Comparison of ENCODE assay signal across 36 cellular contexts in genomic region chr16:80563066-80563465, GRCh38. TPM values are rescaled to one million over a fixed set of nuclear protein-coding genes. Genes with fewer than 3 reads are reported as not detected.
"Had no signal": no experiment of that assay in that cellular context is flagged by ENCODE, and none has a peak within 500 bp of the region (broad histone marks: within the 10 kb centered on the region; RNA-seq: fewer than 3 reads in every experiment).

No MANE protein-coding gene starts in this region.

- H3K4me1 Mint-ChIP-seq: activated B cell treated with CpG ODN at 0.5 μM for 24 hours had no signal

- H3K4me3 Mint-ChIP-seq: activated B cell treated with CpG ODN at 0.5 μM for 24 hours; activated CD4-positive, alpha-beta memory T cell treated with anti-CD3 and anti-CD28 coated beads for 36 hours; activated CD4-positive, alpha-beta T cell treated with anti-CD3 and anti-CD28 coated beads, Interleukin-2, amount 10 ng/mL, durations not matched to agents 24 days and 14 days; activated CD8-positive, alpha-beta T cell treated with anti-CD3 and anti-CD28 coated beads for 36 hours; activated naive CD4-positive, alpha-beta T cell treated with anti-CD3 and anti-CD28 coated beads for 36 hours; activated naive CD8-positive, alpha-beta T cell treated with anti-CD3 and anti-CD28 coated beads for 36 hours; activated T-cell treated with anti-CD3 and anti-CD28 coated beads, Interleukin-2, amount 50 U/mL, for 4 hours; activated T-cell treated with anti-CD3 and anti-CD28 coated beads, Interleukin-2, amount 50 U/mL, for 72 hours; activated T-helper 1 cell treated with anti-CD3 and anti-CD28 coated beads, Interleukin-12 subunit alpha, Interleukin-12 subunit beta, Interleukin-2, Interleukin-4 antibody, amounts not matched to agents 30 ng/mL and 10 ng/mL and 1 ng/mL, durations not matched to agents 14 hours and 24 hours and 36 hours; activated T-helper 17 cell treated with anti-CD3 and anti-CD28 coated beads, Interleukin-2, amount 50 U/mL, for 72 hours; T-helper 2 cell treated with Interferon-gamma antibody and Interleukin-4, amounts not matched to agents 5 μg/mL and 100 μg/mL, for 36 hours had no signal

- H3K27me3 ChIP-seq: body of pancreas, brain microvascular endothelial cell, breast epithelium, colonic mucosa had no signal

- H3K27me3 Mint-ChIP-seq: activated B cell treated with CpG ODN at 0.5 μM for 24 hours; activated CD8-positive, alpha-beta T cell treated with anti-CD3 and anti-CD28 coated beads for 36 hours; activated naive CD8-positive, alpha-beta T cell treated with anti-CD3 and anti-CD28 coated beads for 36 hours had no signal

- H3K4me1 ChIP-seq: adrenal gland, body of pancreas, breast epithelium, colonic mucosa had no signal

- H3K27ac ChIP-seq: adrenal gland, body of pancreas, brain microvascular endothelial cell, breast epithelium, colonic mucosa had no signal

- H3K4me3 ChIP-seq: adrenal gland, body of pancreas, breast epithelium, colonic mucosa had no signal

- DNase-seq: activated B cell treated with CpG ODN at 0.5 μM for 24 hours; activated CD4-positive, alpha-beta memory T cell treated with anti-CD3 and anti-CD28 coated beads for 36 hours; activated CD4-positive, alpha-beta T cell treated with anti-CD3 and anti-CD28 coated beads for 4 hours; activated CD4-positive, alpha-beta T cell treated with anti-CD3 and anti-CD28 coated beads, Interleukin-2, amount 10 ng/mL, durations not matched to agents 24 days and 14 days; activated CD4-positive, alpha-beta T cell treated with anti-CD3 and anti-CD28 coated beads, Interleukin-2, amount 50 U/mL, for 1 hour; activated CD4-positive, alpha-beta T cell treated with anti-CD3 and anti-CD28 coated beads, Interleukin-2, amount 50 U/mL, for 4 hours; activated CD4-positive, CD25-positive, alpha-beta regulatory T cell treated with anti-CD3 and anti-CD28 coated beads, Interleukin-2, amount 50 U/mL, for 72 hours; activated CD8-positive, alpha-beta memory T cell treated with anti-CD3 and anti-CD28 coated beads, Interleukin-2, amount 50 U/mL, for 4 hours; activated CD8-positive, alpha-beta T cell treated with anti-CD3 and anti-CD28 coated beads for 36 hours; activated effector memory CD4-positive, alpha-beta T cell treated with anti-CD3 and anti-CD28 coated beads, Interleukin-2, amount 50 U/mL, for 16 hours; activated gamma-delta T cell treated with Interleukin-2 at 50 U/mL for 16 hours; activated naive CD4-positive, alpha-beta T cell; activated naive CD4-positive, alpha-beta T cell treated with anti-CD3 and anti-CD28 coated beads for 36 hours; activated naive CD4-positive, alpha-beta T cell treated with anti-CD3 and anti-CD28 coated beads, Interleukin-2, amount 50 U/mL, for 16 hours; activated naive CD8-positive, alpha-beta T cell treated with anti-CD3 and anti-CD28 coated beads for 36 hours; activated T-cell treated with anti-CD3 and anti-CD28 coated beads for 4 hours; activated T-cell treated with anti-CD3 and anti-CD28 coated beads, Interleukin-2, amount 50 U/mL, for 1 hour; activated T-cell treated with anti-CD3 and anti-CD28 coated beads, Interleukin-2, amount 50 U/mL, for 4 hours; activated T-cell treated with anti-CD3 and anti-CD28 coated beads, Interleukin-2, amount 50 U/mL, for 72 hours; adrenal gland; amniotic stem cell; aorta; body of pancreas; brain microvascular endothelial cell; central memory CD4-positive, alpha-beta T cell; colonic mucosa; T-helper 2 cell; T-helper 9 cell had no signal

- H3K9me3 Mint-ChIP-seq: activated B cell treated with CpG ODN at 0.5 μM for 24 hours; activated CD4-positive, alpha-beta memory T cell treated with anti-CD3 and anti-CD28 coated beads for 36 hours; activated CD8-positive, alpha-beta T cell treated with anti-CD3 and anti-CD28 coated beads for 36 hours; activated naive CD4-positive, alpha-beta T cell treated with anti-CD3 and anti-CD28 coated beads for 36 hours; activated naive CD8-positive, alpha-beta T cell treated with anti-CD3 and anti-CD28 coated beads for 36 hours; activated T-cell treated with anti-CD3 and anti-CD28 coated beads, Interleukin-2, amount 50 U/mL, for 4 hours had no signal

- H3K9me3 ChIP-seq: adrenal gland, body of pancreas, breast epithelium, colonic mucosa had no signal

- H3K27ac Mint-ChIP-seq: activated B cell treated with CpG ODN at 0.5 μM for 24 hours; activated CD4-positive, alpha-beta memory T cell treated with anti-CD3 and anti-CD28 coated beads for 36 hours; activated CD4-positive, alpha-beta T cell treated with anti-CD3 and anti-CD28 coated beads, Interleukin-2, amount 10 ng/mL, durations not matched to agents 24 days and 14 days; activated CD8-positive, alpha-beta T cell treated with anti-CD3 and anti-CD28 coated beads for 36 hours; activated naive CD4-positive, alpha-beta T cell treated with anti-CD3 and anti-CD28 coated beads for 36 hours; activated naive CD4-positive, alpha-beta T cell treated with anti-CD3 and anti-CD28 coated beads, Interleukin-2, amount 50 U/mL, for 72 hours; activated naive CD8-positive, alpha-beta T cell treated with anti-CD3 and anti-CD28 coated beads for 36 hours; activated T-cell treated with anti-CD3 and anti-CD28 coated beads, Interleukin-2, amount 50 U/mL, for 72 hours; activated T-helper 1 cell treated with anti-CD3 and anti-CD28 coated beads, Interleukin-12 subunit alpha, Interleukin-12 subunit beta, Interleukin-2, Interleukin-4 antibody, amounts not matched to agents 30 ng/mL and 10 ng/mL and 1 ng/mL, durations not matched to agents 14 hours and 24 hours and 36 hours; activated T-helper 17 cell treated with anti-CD3 and anti-CD28 coated beads, Interleukin-2, amount 50 U/mL, for 72 hours; T-helper 2 cell treated with Interferon-gamma antibody and Interleukin-4, amounts not matched to agents 5 μg/mL and 100 μg/mL, for 36 hours had no signal

- H3K36me3 ChIP-seq: adrenal gland, brain microvascular endothelial cell, breast epithelium, colonic mucosa had no signal

- H3K36me3 Mint-ChIP-seq: activated CD4-positive, alpha-beta memory T cell treated with anti-CD3 and anti-CD28 coated beads for 36 hours had no signal

- ATAC-seq: activated CD8-positive, alpha-beta T cell treated with anti-CD3 and anti-CD28 coated beads for 36 hours; activated naive CD4-positive, alpha-beta T cell treated with anti-CD3 and anti-CD28 coated beads, Interleukin-2, amount 50 U/mL, for 72 hours; activated T-cell treated with anti-CD3 and anti-CD28 coated beads, Interleukin-2, amount 50 U/mL, for 4 hours; activated T-cell treated with anti-CD3 and anti-CD28 coated beads, Interleukin-2, amount 50 U/mL, for 72 hours; activated T-helper 17 cell treated with anti-CD3 and anti-CD28 coated beads, Interleukin-2, amount 50 U/mL, for 72 hours; body of pancreas had no signal

RNA-seq across cellular contexts. Expression of gene DYNLRB2, which starts 22.3 kb away (rescaled TPM):
- total RNA-seq: activated CD4-positive, alpha-beta memory T cell treated with anti-CD3 and anti-CD28 coated beads for 36 hours; activated CD4-positive, alpha-beta T cell treated with anti-CD3 and anti-CD28 coated beads, Interleukin-2, amount 10 ng/mL, durations not matched to agents 24 days and 14 days; activated CD8-positive, alpha-beta T cell treated with anti-CD3 and anti-CD28 coated beads for 36 hours; activated naive CD4-positive, alpha-beta T cell treated with anti-CD3 and anti-CD28 coated beads for 36 hours; activated naive CD4-positive, alpha-beta T cell treated with anti-CD3 and anti-CD28 coated beads, Interleukin-2, amount 50 U/mL, for 72 hours; activated T-cell treated with anti-CD3 and anti-CD28 coated beads, Interleukin-2, amount 50 U/mL, for 4 hours; activated T-helper 1 cell treated with anti-CD3 and anti-CD28 coated beads, Interleukin-12 subunit alpha, Interleukin-12 subunit beta, Interleukin-2, Interleukin-4 antibody, amounts not matched to agents 30 ng/mL and 10 ng/mL and 1 ng/mL, durations not matched to agents 14 hours and 24 hours and 36 hours; activated T-helper 17 cell treated with anti-CD3 and anti-CD28 coated beads, Interleukin-2, amount 50 U/mL, for 72 hours; aorta; astrocyte; body of pancreas; cardiac septum; chondrocyte; colonic mucosa had no signal
